Comparison of ENCODE assay signal across 8 cellular contexts in genomic region chr14:76151398-76152332, GRCh38. TPM values are rescaled to one million over a fixed set of nuclear protein-coding genes. Genes with fewer than 3 reads are reported as not detected.
DNase-seq lines count a peak whose midpoint lies in the region; ATAC-seq and TF ChIP-seq lines count a peak whose summit lies in the region.

GPATCH2L (plus strand) TSS chr14:76151922; CDS start chr14:76154364, 2,442 bp downstream.

- DNase-seq in GM12865 (ENCODE audit: low read depth) (peak; percentile 94), NCI-H1105 treated with DMSO at 0.1 percent for 48 hours (lab: John Stamatoyannopoulos, UW) (peak; percentile 89), SW480 (ENCODE audit: low spot score) (peak; percentile 87), cardiac muscle cell (ENCODE audit: low read depth in 1 of 2, low spot score in 1 of 2) (peak; percentile 92 to 95), trophoblast cell (peak; percentile 85 to 90), tibial nerve (ENCODE audit: low spot score in 2 of 2) (peak; percentile 93 to 97)
- DNase-seq in activated naive CD8-positive, alpha-beta T cell treated with anti-CD3 and anti-CD28 coated beads, Interleukin-2, amount 50 U/mL, for 16 hours (ENCODE audit: low read depth, low spot score) = peak; percentile 99

- H3K79me2 ChIP-seq in trophoblast cell (ENCODE audit: control insufficient read depth, insufficient read depth, low read length, poor library complexity) = peaks cover 4% of the 10 kb centered on the region

- peak within 1 kb of the TSS; percentile 56 for H4K12ac ChIP-seq in trophoblast cell (ENCODE audit: low read depth, low read length)

- H3K27ac ChIP-seq in cardiac muscle cell (peak within 1 kb of the TSS; percentile 84), trophoblast cell (ENCODE audit: low read depth, low read length) (peak within 1 kb of the TSS; percentile 46), tibial nerve (peak within 1 kb of the TSS; percentile 55 to 86 (median 84))

- H3K9ac ChIP-seq in trophoblast cell (ENCODE audit: low read length) = peak within 1 kb of the TSS; percentile 83

- H3K36me3 ChIP-seq in cardiac muscle cell (peaks cover 11% of the 10 kb centered on the region), trophoblast cell (ENCODE audit: control insufficient read depth in 1 of 2, insufficient read depth in 2 of 2, low read length in 2 of 2) (peaks cover 6% of the 10 kb centered on the region in 2 experiments), tibial nerve (peaks cover 0 to 11% (median 0%) of the 10 kb centered on the region in 3 donors)

- H3K4ac ChIP-seq in trophoblast cell (ENCODE audit: low read depth, low read length) = peak within 1 kb of the TSS; percentile 74

- H2BK5ac ChIP-seq in trophoblast cell (ENCODE audit: low read depth, low read length, poor library complexity) = peak within 1 kb of the TSS; percentile 41

- peak within 1 kb of the TSS; percentile 80 for H3K4me3 ChIP-seq in GM12865 (ENCODE audit: low read depth, low read length)
- peak within 1 kb of the TSS; percentile 95 for H3K4me3 ChIP-seq in cardiac muscle cell
- peak within 1 kb of the TSS; percentile 98 for H3K4me3 ChIP-seq in trophoblast cell (ENCODE audit: low read depth, low read length)
- peak within 1 kb of the TSS; percentile 70 to 95 (median 92) for H3K4me3 ChIP-seq in tibial nerve

- H3K27me3 ChIP-seq in cardiac muscle cell (peaks cover 14% of the 10 kb centered on the region), trophoblast cell (ENCODE audit: insufficient read depth, low read length) (peaks cover 2% of the 10 kb centered on the region), tibial nerve (peaks cover 0 to 3% of the 10 kb centered on the region in 2 donors)

- peak; percentile 44 to 77 for TF ChIP-seq POLR2A in tibial nerve (IDR thresholded peaks at IDR 0.05)

- H3K23ac ChIP-seq in trophoblast cell (ENCODE audit: low read length) = no peak within 1 kb of the TSS

- peak within 1 kb of the TSS; percentile 89 for H3K18ac ChIP-seq in trophoblast cell (ENCODE audit: low read length)

- peak within 1 kb of the TSS; percentile 81 for H3K14ac ChIP-seq in trophoblast cell (ENCODE audit: low read length)

- H2AK5ac ChIP-seq in trophoblast cell (ENCODE audit: low read length) = peak within 1 kb of the TSS; percentile 32

- peak within 1 kb of the TSS; percentile 21 for H2BK120ac ChIP-seq in trophoblast cell (ENCODE audit: insufficient read depth, low read length, poor library complexity)

- H3K4me1 ChIP-seq in cardiac muscle cell (ENCODE audit: low read depth) (peaks cover 17% of the 10 kb centered on the region), trophoblast cell (ENCODE audit: control insufficient read depth in 1 of 2, insufficient read depth in 2 of 2, low read length in 2 of 2) (peaks cover 0 to 2% of the 10 kb centered on the region in 2 experiments), tibial nerve (peaks cover 0 to 50% (median 32%) of the 10 kb centered on the region in 4 donors)

- peak within 1 kb of the TSS; percentile 94 for H3K4me2 ChIP-seq in trophoblast cell (ENCODE audit: low read length)

- H4K91ac ChIP-seq in trophoblast cell (ENCODE audit: low read depth, low read length) = peak within 1 kb of the TSS; percentile 85

- peak; percentile 90 for ATAC-seq in HG02642 (IDR thresholded peaks at IDR 0.05; ENCODE audit: poor library complexity, unreplicated experiment)

- H3K79me1 ChIP-seq in trophoblast cell (ENCODE audit: low read length) = peaks cover 5% of the 10 kb centered on the region

- peak; percentile 73 to 93 for TF ChIP-seq EP300 in tibial nerve (IDR thresholded peaks at IDR 0.05)

- TF ChIP-seq CTCF in GM12865 (IDR thresholded peaks at IDR 0.05; ENCODE audit: insufficient read depth, low read depth, low read length, missing control alignments) (no peak), cardiac muscle cell (IDR thresholded peaks at IDR 0.05; ENCODE audit: low read depth, low read length) (no peak), tibial nerve (IDR thresholded peaks at IDR 0.05) (peak in 1 of 5 experiments; percentile 27)

- H3K9me3 ChIP-seq in cardiac muscle cell (ENCODE audit: low read depth) = no peaks in the 10 kb centered on the region
- H3K9me3 ChIP-seq in trophoblast cell (ENCODE audit: insufficient read depth, low read depth, low read length) = peaks cover 1% of the 10 kb centered on the region
- no peaks in the 10 kb centered on the region for H3K9me3 ChIP-seq in tibial nerve

- H2AFZ ChIP-seq in trophoblast cell (ENCODE audit: insufficient read depth, low read length, poor library complexity) = peak within 1 kb of the TSS; percentile 92

- WGBS in trophoblast cell (ENCODE audit: extremely low coverage, insufficient coverage, insufficient read length) = no CpG with 5 or more reads among the region's 43 CpGs
- 3 to 5% methylated on average over 28 to 43 of the region's 43 CpGs for WGBS in tibial nerve, 2 donors

- no peak within 1 kb of the TSS for H2BK12ac ChIP-seq in trophoblast cell (ENCODE audit: low read length)

- H4K8ac ChIP-seq in trophoblast cell (ENCODE audit: low read depth, low read length) = peak within 1 kb of the TSS; percentile 96

RNA-seq across cellular contexts. Expression of gene GPATCH2L, which starts in this region (rescaled TPM):
- total RNA-seq in cardiac muscle cell = 49.6 and 91.4 TPM in 2 replicates
- 18.2 and 28.1 TPM in 2 replicates for polyA plus RNA-seq in cardiac muscle cell
- 14.4 and 15.2 TPM in 2 replicates for polyA plus RNA-seq in trophoblast cell (2013)
- 10 to 100 TPM; 56.1 to 76.8 (median 71.7) TPM for total RNA-seq in tibial nerve

Comparison
In these comparisons a context has a peak if more than half of its experiments do, and no peak if none do; other contexts are left out.
1. Peak in every context shown above with its lines: DNase-seq, ATAC-seq, H3K4me3 ChIP-seq and H3K27ac ChIP-seq.